In genomic region chr2:66828876-66829275, GRCh38 we compare ENCODE assay signal across 37 cellular contexts.
"Had no signal": no experiment of that assay in that cellular context is flagged by ENCODE, and none has a peak within 500 bp of the region (broad histone marks: within the 10 kb centered on the region; RNA-seq: fewer than 3 reads in every experiment).

No MANE protein-coding gene starts in this region.

- DNase-seq: activated B cell treated with CpG ODN at 0.5 μM for 24 hours; activated CD4-positive, alpha-beta memory T cell treated with anti-CD3 and anti-CD28 coated beads for 36 hours; activated CD4-positive, alpha-beta T cell treated with anti-CD3 and anti-CD28 coated beads for 4 hours; activated CD4-positive, alpha-beta T cell treated with anti-CD3 and anti-CD28 coated beads, Interleukin-2, amount 10 ng/mL, durations not matched to agents 24 days and 14 days; activated CD4-positive, alpha-beta T cell treated with anti-CD3 and anti-CD28 coated beads, Interleukin-2, amount 50 U/mL, for 1 hour; activated CD4-positive, alpha-beta T cell treated with anti-CD3 and anti-CD28 coated beads, Interleukin-2, amount 50 U/mL, for 4 hours; activated CD4-positive, CD25-positive, alpha-beta regulatory T cell treated with anti-CD3 and anti-CD28 coated beads, Interleukin-2, amount 50 U/mL, for 72 hours; activated CD8-positive, alpha-beta memory T cell treated with anti-CD3 and anti-CD28 coated beads, Interleukin-2, amount 50 U/mL, for 4 hours; activated CD8-positive, alpha-beta T cell treated with anti-CD3 and anti-CD28 coated beads for 36 hours; activated effector memory CD4-positive, alpha-beta T cell treated with anti-CD3 and anti-CD28 coated beads, Interleukin-2, amount 50 U/mL, for 16 hours; activated gamma-delta T cell treated with Interleukin-2 at 50 U/mL for 16 hours; activated naive CD4-positive, alpha-beta T cell; activated naive CD4-positive, alpha-beta T cell treated with anti-CD3 and anti-CD28 coated beads for 36 hours; activated naive CD4-positive, alpha-beta T cell treated with anti-CD3 and anti-CD28 coated beads, Interleukin-2, amount 50 U/mL, for 16 hours; activated naive CD8-positive, alpha-beta T cell treated with anti-CD3 and anti-CD28 coated beads for 36 hours; activated T-cell treated with anti-CD3 and anti-CD28 coated beads for 4 hours; activated T-cell treated with anti-CD3 and anti-CD28 coated beads, Interleukin-2, amount 50 U/mL, for 1 hour; activated T-cell treated with anti-CD3 and anti-CD28 coated beads, Interleukin-2, amount 50 U/mL, for 4 hours; activated T-cell treated with anti-CD3 and anti-CD28 coated beads, Interleukin-2, amount 50 U/mL, for 72 hours; adrenal gland; amniotic stem cell; aorta; caudate nucleus; T-helper 1 cell; T-helper 2 cell; T-helper 9 cell had no signal

- H3K9me3 Mint-ChIP-seq: activated CD4-positive, alpha-beta memory T cell treated with anti-CD3 and anti-CD28 coated beads for 36 hours; activated CD4-positive, alpha-beta T cell treated with anti-CD3 and anti-CD28 coated beads, Interleukin-2, amount 10 ng/mL, durations not matched to agents 24 days and 14 days; activated CD8-positive, alpha-beta T cell treated with anti-CD3 and anti-CD28 coated beads for 36 hours; activated naive CD4-positive, alpha-beta T cell treated with anti-CD3 and anti-CD28 coated beads for 36 hours; activated T-cell treated with anti-CD3 and anti-CD28 coated beads, Interleukin-2, amount 50 U/mL, for 4 hours; activated T-helper 1 cell treated with anti-CD3 and anti-CD28 coated beads, Interleukin-12 subunit alpha, Interleukin-12 subunit beta, Interleukin-2, Interleukin-4 antibody, amounts not matched to agents 30 ng/mL and 10 ng/mL and 1 ng/mL, durations not matched to agents 14 hours and 24 hours and 36 hours; T-helper 2 cell treated with Interferon-gamma antibody and Interleukin-4, amounts not matched to agents 5 μg/mL and 100 μg/mL, for 36 hours had no signal

- ATAC-seq: activated CD8-positive, alpha-beta T cell treated with anti-CD3 and anti-CD28 coated beads for 36 hours; activated naive CD4-positive, alpha-beta T cell treated with anti-CD3 and anti-CD28 coated beads, Interleukin-2, amount 50 U/mL, for 72 hours; activated T-cell treated with anti-CD3 and anti-CD28 coated beads, Interleukin-2, amount 50 U/mL, for 4 hours; activated T-cell treated with anti-CD3 and anti-CD28 coated beads, Interleukin-2, amount 50 U/mL, for 72 hours; activated T-helper 17 cell treated with anti-CD3 and anti-CD28 coated beads, Interleukin-2, amount 50 U/mL, for 72 hours had no signal

- H3K4me1 ChIP-seq: adrenal gland had no signal

- H3K4me3 ChIP-seq: adrenal gland, cardiac muscle cell had no signal

- H3K4me1 Mint-ChIP-seq: activated B cell treated with CpG ODN at 0.5 μM for 24 hours; activated CD4-positive, alpha-beta T cell treated with anti-CD3 and anti-CD28 coated beads, Interleukin-2, amount 10 ng/mL, durations not matched to agents 24 days and 14 days; activated naive CD8-positive, alpha-beta T cell treated with anti-CD3 and anti-CD28 coated beads for 36 hours; activated T-helper 17 cell treated with anti-CD3 and anti-CD28 coated beads, Interleukin-2, amount 50 U/mL, for 72 hours; brain; central memory CD8-positive, alpha-beta T cell had no signal

- H3K27me3 Mint-ChIP-seq: activated B cell treated with CpG ODN at 0.5 μM for 24 hours; activated CD4-positive, alpha-beta memory T cell treated with anti-CD3 and anti-CD28 coated beads for 36 hours; activated CD4-positive, alpha-beta T cell treated with anti-CD3 and anti-CD28 coated beads, Interleukin-2, amount 10 ng/mL, durations not matched to agents 24 days and 14 days; activated CD8-positive, alpha-beta T cell treated with anti-CD3 and anti-CD28 coated beads for 36 hours; activated naive CD8-positive, alpha-beta T cell treated with anti-CD3 and anti-CD28 coated beads for 36 hours; activated T-helper 17 cell treated with anti-CD3 and anti-CD28 coated beads, Interleukin-2, amount 50 U/mL, for 72 hours; brain; central memory CD8-positive, alpha-beta T cell had no signal

- H3K27me3 ChIP-seq: adrenal gland, cardiac muscle cell had no signal

- H3K9me3 ChIP-seq: adrenal gland had no signal

- H3K36me3 Mint-ChIP-seq: activated CD4-positive, alpha-beta memory T cell treated with anti-CD3 and anti-CD28 coated beads for 36 hours; activated naive CD8-positive, alpha-beta T cell treated with anti-CD3 and anti-CD28 coated beads for 36 hours; brain had no signal

- FAIRE-seq: bronchial epithelial cell, TTC549 had no signal

- H3K27ac Mint-ChIP-seq: activated B cell treated with CpG ODN at 0.5 μM for 24 hours; activated CD4-positive, alpha-beta memory T cell treated with anti-CD3 and anti-CD28 coated beads for 36 hours; activated CD4-positive, alpha-beta T cell treated with anti-CD3 and anti-CD28 coated beads, Interleukin-2, amount 10 ng/mL, durations not matched to agents 24 days and 14 days; activated CD8-positive, alpha-beta T cell treated with anti-CD3 and anti-CD28 coated beads for 36 hours; activated naive CD4-positive, alpha-beta T cell treated with anti-CD3 and anti-CD28 coated beads for 36 hours; activated naive CD4-positive, alpha-beta T cell treated with anti-CD3 and anti-CD28 coated beads, Interleukin-2, amount 50 U/mL, for 72 hours; activated naive CD8-positive, alpha-beta T cell treated with anti-CD3 and anti-CD28 coated beads for 36 hours; activated T-cell treated with anti-CD3 and anti-CD28 coated beads, Interleukin-2, amount 50 U/mL, for 72 hours; activated T-helper 1 cell treated with anti-CD3 and anti-CD28 coated beads, Interleukin-12 subunit alpha, Interleukin-12 subunit beta, Interleukin-2, Interleukin-4 antibody, amounts not matched to agents 30 ng/mL and 10 ng/mL and 1 ng/mL, durations not matched to agents 14 hours and 24 hours and 36 hours; activated T-helper 17 cell treated with anti-CD3 and anti-CD28 coated beads, Interleukin-2, amount 50 U/mL, for 72 hours; brain; T-helper 1 cell treated with Interleukin-12 subunit alpha and Interleukin-12 subunit beta and Interleukin-4 antibody, amounts not matched to agents 30 μg/mL and 1 μg/mL, for 36 hours; T-helper 2 cell treated with Interferon-gamma antibody and Interleukin-4, amounts not matched to agents 5 μg/mL and 100 μg/mL, for 36 hours had no signal

- H3K36me3 ChIP-seq: adrenal gland, cardiac muscle cell had no signal

- H3K4me3 Mint-ChIP-seq: activated B cell treated with CpG ODN at 0.5 μM for 24 hours; activated CD4-positive, alpha-beta memory T cell treated with anti-CD3 and anti-CD28 coated beads for 36 hours; activated CD4-positive, alpha-beta T cell treated with anti-CD3 and anti-CD28 coated beads, Interleukin-2, amount 10 ng/mL, durations not matched to agents 24 days and 14 days; activated CD8-positive, alpha-beta T cell treated with anti-CD3 and anti-CD28 coated beads for 36 hours; activated naive CD4-positive, alpha-beta T cell treated with anti-CD3 and anti-CD28 coated beads for 36 hours; activated naive CD8-positive, alpha-beta T cell treated with anti-CD3 and anti-CD28 coated beads for 36 hours; activated T-cell treated with anti-CD3 and anti-CD28 coated beads, Interleukin-2, amount 50 U/mL, for 4 hours; activated T-cell treated with anti-CD3 and anti-CD28 coated beads, Interleukin-2, amount 50 U/mL, for 72 hours; activated T-helper 1 cell treated with anti-CD3 and anti-CD28 coated beads, Interleukin-12 subunit alpha, Interleukin-12 subunit beta, Interleukin-2, Interleukin-4 antibody, amounts not matched to agents 30 ng/mL and 10 ng/mL and 1 ng/mL, durations not matched to agents 14 hours and 24 hours and 36 hours; activated T-helper 17 cell treated with anti-CD3 and anti-CD28 coated beads, Interleukin-2, amount 50 U/mL, for 72 hours; brain; central memory CD8-positive, alpha-beta T cell; T-helper 1 cell treated with Interleukin-12 subunit alpha and Interleukin-12 subunit beta and Interleukin-4 antibody, amounts not matched to agents 30 μg/mL and 1 μg/mL, for 36 hours; T-helper 2 cell treated with Interferon-gamma antibody and Interleukin-4, amounts not matched to agents 5 μg/mL and 100 μg/mL, for 36 hours had no signal

- H3K27ac ChIP-seq: adrenal gland, VCaP had no signal
